In the genomic region with DNA sequence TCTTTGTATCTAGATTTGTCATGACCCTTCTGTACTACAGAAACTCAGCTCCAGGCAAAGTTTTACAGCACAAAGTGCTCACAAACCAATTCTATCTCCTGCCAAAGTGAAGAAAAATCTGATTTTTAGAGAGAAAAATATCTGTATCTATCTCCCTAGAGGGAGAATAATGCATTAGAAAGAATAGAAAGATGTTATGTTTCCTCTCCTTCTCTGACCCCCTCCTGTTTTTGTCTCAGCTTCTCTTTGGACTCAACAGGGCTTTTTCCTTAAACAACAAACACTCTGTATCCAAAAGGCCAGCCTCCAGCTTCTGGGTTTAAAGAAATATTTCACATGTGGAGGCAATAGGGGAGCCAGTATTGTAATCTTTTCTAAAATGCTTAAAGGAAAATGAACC, we compare ENCODE assay signal across 27 cellular contexts.
A peak's percentile ranks its signal among the peaks of the same experiment; 100 is the strongest.
DNase-seq lines count a peak whose midpoint lies in the region; ATAC-seq and TF ChIP-seq lines count a peak whose summit lies in the region.
"Had no signal": no experiment of that assay in that cellular context is flagged by ENCODE, and none has a peak within 500 bp of the region (broad histone marks: within the 10 kb centered on the region; RNA-seq: fewer than 3 reads in every experiment).

No MANE protein-coding gene starts in this region.

- H3K9me3 Mint-ChIP-seq in WTC11 (peaks cover 6% of the 10 kb centered on the region; the same call in 1 of the 2 replicates), neural progenitor cell (peaks cover 17% of the 10 kb centered on the region)
- H3K9me3 Mint-ChIP-seq: CD8-positive, alpha-beta T cell had no signal

- ATAC-seq in WTC11 (0 out of 2 replicates have a peak, but pooled peaks have one; percentile 16), HG02759 (IDR thresholded peaks at IDR 0.05; ENCODE audit: unreplicated experiment) (no peak), HG02642 (IDR thresholded peaks at IDR 0.05; ENCODE audit: poor library complexity, unreplicated experiment) (no peak)
- ATAC-seq: CD8-positive, alpha-beta T cell; GM12878 had no signal

- H3K4me3 Mint-ChIP-seq in WTC11: no peak overlapping the region
- H3K4me3 Mint-ChIP-seq in neural progenitor cell: no peak overlapping the region
- H3K4me3 Mint-ChIP-seq: B cell; CD8-positive, alpha-beta T cell had no signal

- peak overlapping the region; percentile 7 for H3K4me2 ChIP-seq in neural progenitor cell

- DNase-seq in WTC11 (ENCODE audit: low spot score) (no peak), neural progenitor cell (ENCODE audit: low spot score) (peak; percentile 19), dermis blood vessel endothelial cell (no peak)
- DNase-seq in activated CD8-positive, alpha-beta memory T cell treated with anti-CD3 and anti-CD28 coated beads, Interleukin-2, amount 50 U/mL, for 48 hours: no peak
- DNase-seq: Caco-2; CD8-positive, alpha-beta T cell; DMS 273 treated with DMSO at 0.1 percent for 48 hours; DMS79; EL; GDM1; NCI-H1092 treated with DMSO at 0.1 percent for 48 hours; NCI-H1436; NCI-H187; NCI-H2081 treated with DMSO at 0.1 percent for 48 hours; NCI-H2171; NCI-H226; NCI-H510A; NCI-H69; Right ventricle myocardium superior; RPMI8226 had no signal

- H3K79me2 ChIP-seq in neural progenitor cell (ENCODE audit: low read depth): no peaks in the 10 kb centered on the region

- H3K27me3 ChIP-seq in iPS-20b (ENCODE audit: insufficient read depth, low read length) (no peaks in the 10 kb centered on the region), neural progenitor cell (no peaks in the 10 kb centered on the region)
- H3K27me3 ChIP-seq: SJSA1 had no signal

- H3K27ac Mint-ChIP-seq in WTC11 (no peak overlapping the region; the same call in 1 of the 2 replicates), neural progenitor cell (peak overlapping the region; percentile 94)
- H3K27ac Mint-ChIP-seq: B cell; CD8-positive, alpha-beta T cell had no signal

- no peak overlapping the region for H3K4me3 ChIP-seq in iPS-20b (ENCODE audit: low read length)
- no peak overlapping the region for H3K4me3 ChIP-seq in neural progenitor cell
- H3K4me3 ChIP-seq: GM12878, SJSA1 had no signal

- H3F3A ChIP-seq in neural progenitor cell (ENCODE audit: low read depth): no peaks in the 10 kb centered on the region

- H3K27me3 Mint-ChIP-seq in WTC11 (ENCODE audit: low read depth) (no peaks in the 10 kb centered on the region), neural progenitor cell (ENCODE audit: insufficient read depth, low read depth) (no peaks in the 10 kb centered on the region)

- CTCF ChIA-PET in WTC11 (lab: Charles Lee): interaction anchor here (2.1 kb wide), 1 partner anchor 107 kb away, joined by 6 read pairs; no protein-coding TSS in a partner anchor

- no peak for TF ChIP-seq CTCF in WTC11 (IDR thresholded peaks at IDR 0.05)
- TF ChIP-seq CTCF in neural progenitor cell (IDR thresholded peaks at IDR 0.05): no peak

- H3K9ac ChIP-seq in iPS-20b (ENCODE audit: low read depth, low read length) (0 out of 2 replicates have a peak overlapping the region, but pooled peaks have one; percentile 26), neural progenitor cell (no peak overlapping the region)

- H3K4me1 Mint-ChIP-seq in WTC11 (peaks cover 19% of the 10 kb centered on the region), neural progenitor cell (peaks cover 29% of the 10 kb centered on the region)
- H3K4me1 Mint-ChIP-seq: B cell had no signal

- peak overlapping the region; percentile 93 for H2AFZ ChIP-seq in neural progenitor cell (replicated peaks)

- POLR2A ChIA-PET in WTC11 (lab: Charles Lee): no interaction called here

- H3K9me3 ChIP-seq in iPS-20b (ENCODE audit: insufficient read depth, low read depth, low read length): no peaks in the 10 kb centered on the region
- no peaks in the 10 kb centered on the region for H3K9me3 ChIP-seq in neural progenitor cell (ENCODE audit: low read depth)
- H3K9me3 ChIP-seq: Caco-2, SJSA1 had no signal

- H4K20me1 ChIP-seq in neural progenitor cell (ENCODE audit: low read depth): no peaks in the 10 kb centered on the region

- H3K27ac ChIP-seq in iPS-20b (ENCODE audit: low read length): no peak overlapping the region
- peak overlapping the region; percentile 54 for H3K27ac ChIP-seq in neural progenitor cell
- H3K27ac ChIP-seq: C4-2B, SJSA1 had no signal

- H3K36me3 ChIP-seq in iPS-20b (ENCODE audit: insufficient read depth, low read depth, low read length) (no peaks in the 10 kb centered on the region), neural progenitor cell (no peaks in the 10 kb centered on the region)
- H3K36me3 ChIP-seq: SJSA1 had no signal

- H3K4me1 ChIP-seq in iPS-20b (ENCODE audit: insufficient read depth, low read length): peaks cover 8% of the 10 kb centered on the region
- peaks cover 18% of the 10 kb centered on the region for H3K4me1 ChIP-seq in neural progenitor cell
- H3K4me1 ChIP-seq: Caco-2, SJSA1 had no signal

- H3K36me3 Mint-ChIP-seq in WTC11: no peaks in the 10 kb centered on the region
- H3K36me3 Mint-ChIP-seq in neural progenitor cell: peaks cover 2% of the 10 kb centered on the region
- H3K36me3 Mint-ChIP-seq: CD8-positive, alpha-beta T cell had no signal

TF ChIP-seq in WTC11, 78 proteins besides CTCF, POLR2A, EP300 and RAD21:
- no peak for TF ChIP-seq NFE2L1 (CRISPR knock-in tag; IDR thresholded peaks at IDR 0.05)
TF ChIP-seq in WTC11: peak in this region for 0.
